ENCODE assay signal across 9 cellular contexts in the genomic region with DNA sequence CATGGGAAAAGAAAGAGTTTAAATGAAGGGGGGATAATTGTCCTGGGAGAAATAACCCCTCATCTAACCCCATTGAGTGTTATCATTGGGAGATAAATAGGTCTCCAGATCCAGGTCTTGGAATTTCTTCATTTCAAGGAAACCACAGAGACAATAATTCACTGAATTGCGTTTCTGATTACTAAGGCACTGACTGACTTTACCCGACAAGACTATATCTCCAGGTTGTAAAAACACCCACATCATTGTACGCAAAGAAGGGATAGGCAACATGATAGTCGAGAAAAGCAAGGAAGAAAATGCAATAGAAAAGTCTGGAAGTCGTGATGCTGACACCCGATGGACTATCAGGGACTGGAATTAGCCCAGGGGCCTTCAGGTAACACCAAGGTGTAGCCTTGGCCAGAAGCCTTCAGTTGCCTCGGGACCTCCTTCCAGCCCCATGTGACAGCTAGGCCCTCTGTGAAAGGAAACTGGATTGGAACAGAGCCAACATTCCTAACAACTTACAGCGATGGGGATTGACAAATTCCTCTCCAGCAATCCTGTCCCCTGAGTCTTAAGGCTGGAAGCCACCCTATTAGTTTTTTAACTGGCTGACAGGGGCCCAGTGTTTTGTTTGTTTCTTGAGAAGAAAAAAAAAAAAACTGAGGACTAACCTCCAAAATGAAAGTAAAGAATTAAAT. TPM values are rescaled to one million over a fixed set of nuclear protein-coding genes. Genes with fewer than 3 reads are reported as not detected.
DNase-seq lines count a peak whose midpoint lies in the region; ATAC-seq, FAIRE-seq and TF ChIP-seq lines count a peak whose summit lies in the region.
"Had no signal": no experiment of that assay in that cellular context is flagged by ENCODE, and none has a peak within 500 bp of the region (broad histone marks: within the 10 kb centered on the region; RNA-seq: fewer than 3 reads in every experiment).

No MANE protein-coding gene starts in this region.

- DNase-seq in H4 (ENCODE audit: low spot score) (peak; percentile 63), SJCRH30 (peak; percentile 1 to 4), fibroblast of the conjunctiva (ENCODE audit: low read depth) (peak; percentile 13), retinal pigment epithelial cell (ENCODE audit: low read depth) (peak; percentile 65), frontal cortex (ENCODE audit: low spot score in 2 of 2) (no peak)
- DNase-seq: NCI-H2081 treated with DMSO at 0.1 percent for 48 hours had no signal

- FAIRE-seq in frontal cortex (lab: Jason Lieb, UNC) = no peak

- no peaks in the 10 kb centered on the region for H3K9me3 ChIP-seq in SJCRH30 (replicated peaks)

- H3K27ac ChIP-seq in SJCRH30 = no peak overlapping the region

- no peaks in the 10 kb centered on the region for H3K27me3 ChIP-seq in SJCRH30

- no peaks in the 10 kb centered on the region for H3K36me3 ChIP-seq in SJCRH30

- no peak overlapping the region for H3K4me3 ChIP-seq in SJCRH30
- no peak overlapping the region for H3K4me3 ChIP-seq in retinal pigment epithelial cell (ENCODE audit: low read length)

- no peak for TF ChIP-seq CTCF in retinal pigment epithelial cell (conservative IDR thresholded peaks at IDR 0.05; ENCODE audit: low read depth, low read length)

- ATAC-seq in GM19351 (IDR thresholded peaks at IDR 0.05; ENCODE audit: unreplicated experiment) (no peak), GM21576 (IDR thresholded peaks at IDR 0.05; ENCODE audit: unreplicated experiment) (no peak), HG03045 (IDR thresholded peaks at IDR 0.05; ENCODE audit: unreplicated experiment) (no peak)

- no peaks in the 10 kb centered on the region for H3K4me1 ChIP-seq in SJCRH30

RNA-seq across cellular contexts. Expression of a gene that starts 46.6 kb away (rescaled TPM):
- 0.74 and 0.94 TPM in 2 replicates for total RNA-seq in H4 (2014; rRNA removed; shearing (Covaris generic))
- total RNA-seq in SJCRH30 (2014; rRNA removed; shearing (Covaris generic)) = 0.69 and 0.99 TPM in 2 replicates
- 48.9 TPM for total RNA-seq in frontal cortex

Comparison
In these comparisons a context has a peak if more than half of its experiments do, and no peak if none do; other contexts are left out.
1. DNase-seq: peak in H4 (single experiment), SJCRH30 (2 of 2), fibroblast of the conjunctiva (single experiment) and retinal pigment epithelial cell (single experiment); none in frontal cortex (0 of 2).
2. RNA of a gene that starts 46.6 kb away (total RNA-seq): 48.9 TPM in frontal cortex (single experiment); 0.74 to 0.94 TPM in H4 and 0.69 to 0.99 TPM in SJCRH30; every median in the first group is over 10 times any median in the second.